ENCODE assay signal across 29 cellular contexts in the genomic region with DNA sequence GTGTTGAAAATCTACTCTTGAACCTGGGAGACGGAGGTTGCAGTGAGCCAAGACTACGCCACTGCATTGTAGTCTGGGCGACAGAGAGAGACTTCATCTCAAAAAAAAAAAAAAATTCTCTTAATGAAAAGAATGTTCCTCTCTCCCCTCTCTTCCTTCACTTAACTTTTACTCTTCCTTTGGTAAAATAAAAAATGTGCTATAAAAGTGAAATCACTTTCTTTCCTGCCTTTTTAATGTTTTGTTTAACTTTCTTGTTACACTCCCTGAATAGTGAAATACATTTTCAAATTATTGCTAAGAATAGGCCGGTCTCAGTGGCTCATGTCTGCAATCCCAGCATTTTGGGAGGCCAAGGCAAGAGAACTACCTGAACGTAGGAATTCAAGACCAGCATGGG.
"Had no signal": no experiment of that assay in that cellular context is flagged by ENCODE, and none has a peak within 500 bp of the region (broad histone marks: within the 10 kb centered on the region; RNA-seq: fewer than 3 reads in every experiment).

No MANE protein-coding gene starts in this region.

- H3K9me3 Mint-ChIP-seq: dendritic cell treated with granulocyte-macrophage colony-stimulating factor and Interleukin-4, amounts not matched to agents 40 ng/mL and 50 ng/mL, for 4 days; endodermal cell had no signal

- ATAC-seq: effector memory CD8-positive, alpha-beta T cell; esophagus mucosa; foreskin keratinocyte; gastrocnemius medialis; gastroesophageal sphincter; heart left ventricle; heart right ventricle had no signal

- H3K4me3 Mint-ChIP-seq: dendritic cell treated with granulocyte-macrophage colony-stimulating factor and Interleukin-4, amounts not matched to agents 40 ng/mL and 50 ng/mL, for 4 days; effector memory CD8-positive, alpha-beta T cell; endodermal cell had no signal

- H3K27me3 ChIP-seq: colonic mucosa, dorsolateral prefrontal cortex, esophagus muscularis mucosa, esophagus squamous epithelium, foreskin keratinocyte, gastrocnemius medialis, gastroesophageal sphincter, heart left ventricle, heart right ventricle had no signal

- H3K27me3 Mint-ChIP-seq: dendritic cell treated with granulocyte-macrophage colony-stimulating factor and Interleukin-4, amounts not matched to agents 40 ng/mL and 50 ng/mL, for 4 days; effector memory CD8-positive, alpha-beta T cell had no signal

- H3K27ac ChIP-seq: colonic mucosa, coronary artery, dorsolateral prefrontal cortex, epithelial cell of prostate, esophagus muscularis mucosa, esophagus squamous epithelium, foreskin keratinocyte, gastrocnemius medialis, gastroesophageal sphincter, heart left ventricle, heart right ventricle had no signal

- DNase-seq: colonic mucosa; cortex of kidney; dermis blood vessel endothelial cell; dorsolateral prefrontal cortex; effector CD4-positive, alpha-beta T cell; effector CD8-positive, alpha-beta T cell; effector memory CD4-positive, alpha-beta T cell; effector memory CD8-positive, alpha-beta T cell; endodermal cell; erythroblast; esophagus squamous epithelium; foreskin fibroblast; foreskin keratinocyte; foreskin melanocyte; gastrocnemius medialis; glutamatergic neuron; head of caudate nucleus; heart left ventricle; heart right ventricle had no signal

- H3K27ac Mint-ChIP-seq: dendritic cell treated with granulocyte-macrophage colony-stimulating factor and Interleukin-4, amounts not matched to agents 40 ng/mL and 50 ng/mL, for 4 days; effector memory CD8-positive, alpha-beta T cell; endodermal cell had no signal

- H3K4me1 ChIP-seq: colonic mucosa, esophagus squamous epithelium, foreskin keratinocyte, gastrocnemius medialis, gastroesophageal sphincter had no signal

- H3K36me3 ChIP-seq: colonic mucosa, esophagus muscularis mucosa, esophagus squamous epithelium, gastrocnemius medialis, gastroesophageal sphincter, heart left ventricle, heart right ventricle had no signal

- FAIRE-seq: colon, endometrium, endothelial cell of umbilical vein, frontal cortex had no signal

- H3K9me3 ChIP-seq: colonic mucosa, esophagus muscularis mucosa, esophagus squamous epithelium, gastrocnemius medialis, gastroesophageal sphincter, heart left ventricle, heart right ventricle had no signal

- H3K4me3 ChIP-seq: colonic mucosa, coronary artery, dorsolateral prefrontal cortex, esophagus muscularis mucosa, esophagus squamous epithelium, gastrocnemius medialis, gastroesophageal sphincter, heart left ventricle, heart right ventricle had no signal
